In genomic region chr6:6825986-6826901, GRCh38 we compare ENCODE assay signal across 8 cellular contexts.
DNase-seq lines count a peak whose midpoint lies in the region; ATAC-seq and TF ChIP-seq lines count a peak whose summit lies in the region.

No MANE protein-coding gene starts in this region.

- intact Hi-C loops in MCF 10A (cut with micrococcal nuclease) = no loop called here

- H3K4me1 Mint-ChIP-seq in MCF 10A (ENCODE audit: insufficient read depth, unreplicated experiment) (peaks cover 40% of the 10 kb centered on the region), nephron progenitor cell (no peaks in the 10 kb centered on the region)

- H3K36me3 Mint-ChIP-seq in MCF 10A (ENCODE audit: insufficient read depth, unreplicated experiment) (peaks cover 6% of the 10 kb centered on the region), nephron progenitor cell (ENCODE audit: low read depth) (no peaks in the 10 kb centered on the region)

- POLR2A ChIA-PET in MCF 10A (lab: Yijun Ruan, JAX) = interaction anchor here (0.6 to 3.6 kb wide), 23 partner anchors 9 to 283 kb away, joined by 3 to 30 read pairs (median 5); partner anchors contain the start of gene RREB1

- BruUV-seq in MCF 10A (replicated peaks; lab: Mats Ljungman, UMichigan) = no TSS peak

- H3K9me3 Mint-ChIP-seq in MCF 10A (ENCODE audit: unreplicated experiment) (no peaks in the 10 kb centered on the region), nephron progenitor cell (no peaks in the 10 kb centered on the region)

- no peaks in the 10 kb centered on the region for H3K27me3 Mint-ChIP-seq in MCF 10A (ENCODE audit: insufficient read depth, unreplicated experiment)
- peaks cover 3% of the 10 kb centered on the region for H3K27me3 Mint-ChIP-seq in nephron progenitor cell (ENCODE audit: low read depth, poor library complexity)

- ATAC-seq in HG02678 (IDR thresholded peaks at IDR 0.05; ENCODE audit: unreplicated experiment) = peak; percentile 89

- TF ChIP-seq CTCF in MCF 10A (IDR thresholded peaks at IDR 0.05; ENCODE audit: unreplicated experiment) = no peak
- no peak for TF ChIP-seq CTCF in nephron progenitor cell (IDR thresholded peaks at IDR 0.05)

- peak overlapping the region; percentile 92 for H3K27ac Mint-ChIP-seq in MCF 10A (ENCODE audit: low read depth, unreplicated experiment)
- no peak overlapping the region for H3K27ac Mint-ChIP-seq in nephron progenitor cell

- DNase-seq in NCI-H2171 treated with DMSO at 0.1 percent for 48 hours (lab: John Stamatoyannopoulos, UW) (peak; percentile 41), NCI-H2171 (lab: John Stamatoyannopoulos, UW) (no peak), NCI-H2029 (lab: John Stamatoyannopoulos, UW) (peak; percentile 99), MCF 10A (ENCODE audit: unreplicated experiment) (peak; percentile 81), nephron progenitor cell (no peak), SW 1271 (lab: John Stamatoyannopoulos, UW) (no peak), OCI-M2 (lab: John Stamatoyannopoulos, UW; ENCODE audit: unreplicated experiment) (no peak)

- CTCF ChIA-PET in MCF 10A (lab: Yijun Ruan, JAX) = interaction anchor here (0.6 to 2.0 kb wide), 13 partner anchors 12 to 417 kb away, joined by 3 to 7 read pairs (median 3); no protein-coding TSS in a partner anchor

- no peak overlapping the region for H3K4me3 Mint-ChIP-seq in MCF 10A (ENCODE audit: unreplicated experiment)
- peak overlapping the region; percentile 53 for H3K4me3 Mint-ChIP-seq in nephron progenitor cell

Comparison
In these comparisons a context has a peak if more than half of its experiments do, and no peak if none do; other contexts are left out.
1. DNase-seq: peak in NCI-H2171 treated with DMSO at 0.1 percent for 48 hours (single experiment), NCI-H2029 (single experiment) and MCF 10A (single experiment); none in NCI-H2171 (single experiment), nephron progenitor cell (single experiment), SW 1271 (0 of 2) and OCI-M2 (single experiment).